Comparison of ENCODE assay signal across 8 cellular contexts in the genomic region with DNA sequence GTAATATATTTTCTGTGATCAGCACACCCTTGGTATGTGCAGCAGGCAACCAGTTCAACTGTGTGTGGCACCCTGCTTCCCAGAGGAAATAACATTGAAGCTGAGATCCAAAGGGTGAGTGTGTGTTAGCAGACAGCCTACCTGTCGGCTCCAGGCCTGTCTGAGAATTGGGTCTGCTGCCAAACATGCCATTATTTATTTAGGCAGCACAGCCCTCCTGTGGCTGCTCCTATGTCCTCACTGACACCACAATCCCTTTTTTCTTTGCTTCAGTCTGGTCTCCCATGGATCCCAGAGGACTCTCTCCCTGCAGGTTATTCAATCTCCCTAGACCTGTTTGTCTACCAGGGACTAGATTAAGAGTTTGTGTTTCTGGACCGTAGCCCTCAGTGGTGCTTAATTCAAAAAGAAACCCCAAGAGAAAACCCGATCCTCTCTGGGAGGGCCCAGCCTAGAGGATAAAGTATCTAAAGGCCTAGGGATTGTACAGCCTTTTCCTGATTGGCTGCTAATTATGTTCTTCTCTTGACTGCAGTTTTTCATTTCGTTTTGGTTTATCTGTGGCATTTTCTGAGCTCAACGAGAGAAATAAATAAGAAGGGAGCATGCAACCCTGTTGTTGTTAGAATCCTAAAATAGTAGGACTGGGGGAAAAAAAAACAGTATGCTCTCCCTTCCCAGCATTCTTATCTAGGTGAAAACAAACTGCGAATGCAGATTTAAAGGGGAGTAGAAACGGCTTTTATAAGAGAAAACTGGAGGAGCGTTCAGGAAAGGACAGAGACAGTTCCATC. TPM values are rescaled to one million over a fixed set of nuclear protein-coding genes. Genes with fewer than 3 reads are reported as not detected.
A peak's percentile ranks its signal among the peaks of the same experiment; 100 is the strongest.
DNase-seq lines count a peak whose midpoint lies in the region; ATAC-seq and TF ChIP-seq lines count a peak whose summit lies in the region.

No MANE protein-coding gene starts in this region.

- H3K27ac ChIP-seq in 22Rv1 = peak overlapping the region; percentile 58

- no peaks in the 10 kb centered on the region for H3K36me3 Mint-ChIP-seq in WTC11

- POLR2A ChIA-PET in WTC11 (lab: Charles Lee) = no interaction called here

- no peak overlapping the region; the same call in 1 of the 2 replicates for H3K27ac Mint-ChIP-seq in WTC11

- no peaks in the 10 kb centered on the region for H3K27me3 Mint-ChIP-seq in WTC11 (ENCODE audit: low read depth)

- TF ChIP-seq CTCF in 22Rv1 (IDR thresholded peaks at IDR 0.05) (peak; percentile 79), WTC11 (IDR thresholded peaks at IDR 0.05) (no peak)

- H3K4me3 Mint-ChIP-seq in WTC11 = no peak overlapping the region

- ATAC-seq in WTC11 (peak; percentile 81), GM21528 (IDR thresholded peaks at IDR 0.05; ENCODE audit: low FRiP score, unreplicated experiment) (no peak), HG02938 (IDR thresholded peaks at IDR 0.05; ENCODE audit: unreplicated experiment) (no peak)

- CTCF ChIA-PET in WTC11 (lab: Charles Lee) = interaction anchor here (0.6 to 2.3 kb wide), 4 partner anchors 54 to 188 kb away, joined by 3 to 10 read pairs (median 6); no protein-coding TSS in a partner anchor

- DNase-seq in NCI-H1436 treated with DMSO at 0.1 percent for 48 hours (lab: John Stamatoyannopoulos, UW) (peak; percentile 45), WTC11 (ENCODE audit: low spot score) (no peak), islet precursor cell (peak; percentile 76), Kasumi-1 (lab: John Stamatoyannopoulos, UW) (no peak), 8988T (no peak)

- H3K4me1 Mint-ChIP-seq in WTC11 = peaks cover 17% of the 10 kb centered on the region

- peaks cover 19% of the 10 kb centered on the region for H3K9me3 Mint-ChIP-seq in WTC11

TF ChIP-seq in WTC11, 78 proteins besides CTCF, POLR2A, EP300 and RAD21:
- TF ChIP-seq GRHL2 (CRISPR knock-in tag; IDR thresholded peaks at IDR 0.05; ENCODE audit: insufficient replicate concordance, severe bottlenecking) (no peak), KAT7 (CRISPR knock-in tag; IDR thresholded peaks at IDR 0.05; ENCODE audit: borderline replicate concordance) (no peak)

RNA-seq across cellular contexts. Expression of a gene that starts 24.1 kb away (rescaled TPM):
- total RNA-seq in WTC11 (2021) = 1.9 to 3.7 TPM (median 3.5 TPM) in 3 replicates

RNA-seq across cellular contexts. Expression of a gene that starts 45.0 kb away (rescaled TPM):
- 23.1 to 34.1 TPM (median 24.8 TPM) in 3 replicates for total RNA-seq in WTC11 (2021)

RNA-seq across cellular contexts. Expression of a gene that starts 50.3 kb away (rescaled TPM):
- 9.3 to 9.6 TPM (median 9.5 TPM) in 3 replicates for total RNA-seq in WTC11 (2021)

Comparison
In these comparisons a context has a peak if more than half of its experiments do, and no peak if none do; other contexts are left out.
1. DNase-seq: peak in NCI-H1436 treated with DMSO at 0.1 percent for 48 hours (single experiment) and islet precursor cell (single experiment); none in WTC11 (single experiment), Kasumi-1 (0 of 2) and 8988T (single experiment).